ENCODE assay signal across 14 cellular contexts in genomic region chr10:96645191-96645721, GRCh38. TPM values are rescaled to one million over a fixed set of nuclear protein-coding genes. Genes with fewer than 3 reads are reported as not detected.
DNase-seq lines count a peak whose midpoint lies in the region; ATAC-seq, FAIRE-seq and TF ChIP-seq lines count a peak whose summit lies in the region.
"Had no signal": no experiment of that assay in that cellular context is flagged by ENCODE, and none has a peak within 500 bp of the region (broad histone marks: within the 10 kb centered on the region; RNA-seq: fewer than 3 reads in every experiment).

No MANE protein-coding gene starts in this region.

- H2BK12ac ChIP-seq in H1 (ENCODE audit: low read depth, low read length), result no peak overlapping the region

- WGBS in H1 (ENCODE audit: extremely low coverage in 1 of 2, insufficient coverage in 1 of 2, insufficient read length in 1 of 2, insufficient replicate concordance in 2 of 2, low coverage in 1 of 2, low lambda C conversion rate in 2 of 2, missing lambda C conversion rate in 1 of 2), 2 experiments, result 88% methylated on average over 13 of the region's 13 CpGs; no CpG with 5 or more reads in 1 of the 2 experiments

- in situ Hi-C loops in G401 (cut with HindIII; ENCODE audit: low sequenced_read_pairs), result no loop called here

- DNase-seq in GM12865 (ENCODE audit: low read depth) (peak; percentile 64), H1 (ENCODE audit: low read depth in 1 of 2, low spot score in 2 of 2) (no peak), neural crest cell (ENCODE audit: low read depth, low spot score) (no peak), G401 (ENCODE audit: low spot score) (no peak), COR-L47 (lab: John Stamatoyannopoulos, UW) (no peak)
- DNase-seq in central memory CD4-positive, alpha-beta T cell, result no peak
- no peak for DNase-seq in activated T-helper 1 cell treated with anti-CD3 and anti-CD28 coated beads, Interleukin-12 subunit alpha, Interleukin-12 subunit beta, Interleukin-2, Interleukin-4 antibody, amounts not matched to agents 30 ng/mL and 10 ng/mL and 1 ng/mL, durations not matched to agents 14 hours and 24 hours and 36 hours (ENCODE audit: low spot score)
- DNase-seq: activated CD4-positive, CD25-positive, alpha-beta regulatory T cell; activated naive CD4-positive, alpha-beta T cell treated with anti-CD3 and anti-CD28 coated beads, Interleukin-2, amount 50 U/mL, for 16 hours; cortex of kidney; KBM-7; SIG-M5 had no signal

- CTCF ChIA-PET in H1 (lab: Charles Lee; ENCODE audit: partially characterized antibody), result no interaction called here

- ATAC-seq in HG02870 (IDR thresholded peaks at IDR 0.05; ENCODE audit: unreplicated experiment), result peak; percentile 46

- no peak for TF ChIP-seq POLR2A in H1 (IDR thresholded peaks at IDR 0.05; ENCODE audit: control extremely low read depth in 1 of 2, low read depth in 2 of 2, low read length in 2 of 2)

- no peak for FAIRE-seq in H1 (lab: Jason Lieb, UNC)

- no peak overlapping the region for H4K91ac ChIP-seq in H1 (replicated peaks; ENCODE audit: insufficient read length, low read length)

- H4K8ac ChIP-seq in H1 (ENCODE audit: extremely low read depth, insufficient read depth, low read length), result peak overlapping the region; percentile 11; the same call in 1 of the 2 replicates

- no peaks in the 10 kb centered on the region for H3K23me2 ChIP-seq in H1 (ENCODE audit: low read depth, low read length)

- no peaks in the 10 kb centered on the region for H3K36me3 Mint-ChIP-seq in neural crest cell (ENCODE audit: low read depth)
- H3K36me3 Mint-ChIP-seq in activated T-helper 1 cell treated with anti-CD3 and anti-CD28 coated beads, Interleukin-12 subunit alpha, Interleukin-12 subunit beta, Interleukin-2, Interleukin-4 antibody, amounts not matched to agents 30 ng/mL and 10 ng/mL and 1 ng/mL, durations not matched to agents 14 hours and 24 hours and 36 hours (ENCODE audit: low read depth), result peaks cover 2% of the 10 kb centered on the region

- no peaks in the 10 kb centered on the region for H3K36me3 ChIP-seq in H1 (ENCODE audit: control insufficient read depth in 2 of 4, insufficient read depth in 4 of 4, low read length in 3 of 4)

- no peak overlapping the region for H2BK15ac ChIP-seq in H1 (ENCODE audit: low read length)

- no peak overlapping the region for H3K4me3 Mint-ChIP-seq in neural crest cell
- H3K4me3 Mint-ChIP-seq in activated T-helper 1 cell treated with anti-CD3 and anti-CD28 coated beads, Interleukin-12 subunit alpha, Interleukin-12 subunit beta, Interleukin-2, Interleukin-4 antibody, amounts not matched to agents 30 ng/mL and 10 ng/mL and 1 ng/mL, durations not matched to agents 14 hours and 24 hours and 36 hours, result no peak overlapping the region

- no peak overlapping the region for H3K4ac ChIP-seq in H1 (replicated peaks; ENCODE audit: insufficient read length, low read depth, low read length)

- no peaks in the 10 kb centered on the region for H3K9me3 Mint-ChIP-seq in neural crest cell
- H3K9me3 Mint-ChIP-seq in activated T-helper 1 cell treated with anti-CD3 and anti-CD28 coated beads, Interleukin-12 subunit alpha, Interleukin-12 subunit beta, Interleukin-2, Interleukin-4 antibody, amounts not matched to agents 30 ng/mL and 10 ng/mL and 1 ng/mL, durations not matched to agents 14 hours and 24 hours and 36 hours, result no peaks in the 10 kb centered on the region

- H3K56ac ChIP-seq in H1 (replicated peaks; ENCODE audit: insufficient read length, low read depth, low read length), result no peak overlapping the region

- no peak for TF ChIP-seq EP300 in H1 (IDR thresholded peaks at IDR 0.05; ENCODE audit: borderline replicate concordance in 1 of 2, low read depth in 2 of 2, low read length in 2 of 2)

- no peak overlapping the region for H4K5ac ChIP-seq in H1 (ENCODE audit: insufficient read length, low read depth, low read length)

- no peak overlapping the region for H3K23ac ChIP-seq in H1 (ENCODE audit: insufficient read length)

- POLR2A ChIA-PET in H1 (lab: Charles Lee; ENCODE audit: partially characterized antibody), result no interaction called here

- no peak for TF ChIP-seq RAD21 in H1 (IDR thresholded peaks at IDR 0.05 in 1 of 2, conservative IDR thresholded peaks at IDR 0.05 in 1 of 2; ENCODE audit: low read depth in 2 of 2, low read length in 2 of 2)

- no peaks in the 10 kb centered on the region for H3K79me2 ChIP-seq in H1 (ENCODE audit: control insufficient read depth in 1 of 2, insufficient read depth in 2 of 2, low read length in 2 of 2)

- no peaks in the 10 kb centered on the region for H3K9me3 ChIP-seq in H1 (ENCODE audit: insufficient read depth in 2 of 2, low read depth in 1 of 2, low read length in 1 of 2)

- TF ChIP-seq CTCF in GM12865 (IDR thresholded peaks at IDR 0.05; ENCODE audit: insufficient read depth, low read depth, low read length, missing control alignments), result no peak
- no peak for TF ChIP-seq CTCF in H1 (IDR thresholded peaks at IDR 0.05; ENCODE audit: control extremely low read depth in 1 of 3, insufficient read depth in 1 of 3, low read depth in 1 of 3, low read length in 3 of 3)
- TF ChIP-seq CTCF in neural crest cell (conservative IDR thresholded peaks at IDR 0.05), result no peak

- H3K79me1 ChIP-seq in H1 (ENCODE audit: low read depth, low read length), result no peaks in the 10 kb centered on the region

- H2AK5ac ChIP-seq in H1 (ENCODE audit: low read depth, low read length), result no peak overlapping the region; the same call in 1 of the 2 replicates

- H3K14ac ChIP-seq in H1 (ENCODE audit: insufficient read length), result no peak overlapping the region

- no peaks in the 10 kb centered on the region for H3K27me3 Mint-ChIP-seq in neural crest cell (ENCODE audit: low read depth)
- H3K27me3 Mint-ChIP-seq in activated T-helper 1 cell treated with anti-CD3 and anti-CD28 coated beads, Interleukin-12 subunit alpha, Interleukin-12 subunit beta, Interleukin-2, Interleukin-4 antibody, amounts not matched to agents 30 ng/mL and 10 ng/mL and 1 ng/mL, durations not matched to agents 14 hours and 24 hours and 36 hours (ENCODE audit: insufficient read depth), result no peaks in the 10 kb centered on the region

- peaks cover 3% of the 10 kb centered on the region for H3K4me1 Mint-ChIP-seq in neural crest cell
- peaks cover 35% of the 10 kb centered on the region for H3K4me1 Mint-ChIP-seq in activated T-helper 1 cell treated with anti-CD3 and anti-CD28 coated beads, Interleukin-12 subunit alpha, Interleukin-12 subunit beta, Interleukin-2, Interleukin-4 antibody, amounts not matched to agents 30 ng/mL and 10 ng/mL and 1 ng/mL, durations not matched to agents 14 hours and 24 hours and 36 hours (ENCODE audit: low read depth)

- intact Hi-C loops in activated T-helper 1 cell treated with anti-CD3 and anti-CD28 coated beads, Interleukin-12 subunit alpha, Interleukin-12 subunit beta, Interleukin-2, Interleukin-4 antibody, amounts not matched to agents 30 ng/mL and 10 ng/mL and 1 ng/mL, durations not matched to agents 14 hours and 24 hours and 36 hours (cut with micrococcal nuclease), result no loop called here

- no peak overlapping the region for H3K18ac ChIP-seq in H1 (ENCODE audit: extremely low read depth, low read length)

- no peak overlapping the region for H2BK20ac ChIP-seq in H1 (ENCODE audit: low read length)

- H2AFZ ChIP-seq in H1 (ENCODE audit: low read length), result no peak overlapping the region

- H3K27ac ChIP-seq in H1 (ENCODE audit: low read depth, low read length), result no peak overlapping the region
- H3K27ac ChIP-seq: C4-2B had no signal

- H2BK5ac ChIP-seq in H1 (ENCODE audit: low read depth, low read length), result no peak overlapping the region

- no peaks in the 10 kb centered on the region for H3K4me1 ChIP-seq in H1 (replicated peaks in 1 of 4; ENCODE audit: control insufficient read depth in 3 of 4, insufficient read depth in 4 of 4, low read length in 3 of 4)

- H4K20me1 ChIP-seq in H1 (replicated peaks in 1 of 2; ENCODE audit: control insufficient read depth in 1 of 2, insufficient read depth in 2 of 2, low read length in 2 of 2), result no peaks in the 10 kb centered on the region

- H3K9ac ChIP-seq in H1 (replicated peaks in 1 of 4; ENCODE audit: extremely low read depth in 1 of 4, low read depth in 3 of 4, low read length in 3 of 4), result no peak overlapping the region

- H3K4me2 ChIP-seq in H1 (ENCODE audit: insufficient read depth in 1 of 2, low read depth in 2 of 2, low read length in 2 of 2), result no peak overlapping the region

- H3K4me3 ChIP-seq in GM12865 (ENCODE audit: low read depth, low read length), result no peak overlapping the region
- H3K4me3 ChIP-seq in H1 (ENCODE audit: extremely low read depth in 1 of 4, insufficient read depth in 2 of 4, low read depth in 3 of 4, low read length in 4 of 4), result no peak overlapping the region

- H3K27me3 ChIP-seq in H1 (replicated peaks in 1 of 4; ENCODE audit: control insufficient read depth in 3 of 4, extremely low read depth in 1 of 4, insufficient read depth in 3 of 4, low read length in 3 of 4), result no peaks in the 10 kb centered on the region

- H3K27ac Mint-ChIP-seq in neural crest cell (ENCODE audit: unreplicated experiment), result peak overlapping the region; percentile 75
- H3K27ac Mint-ChIP-seq in activated T-helper 1 cell treated with anti-CD3 and anti-CD28 coated beads, Interleukin-12 subunit alpha, Interleukin-12 subunit beta, Interleukin-2, Interleukin-4 antibody, amounts not matched to agents 30 ng/mL and 10 ng/mL and 1 ng/mL, durations not matched to agents 14 hours and 24 hours and 36 hours, result no peak overlapping the region

- no peak overlapping the region for H2BK120ac ChIP-seq in H1 (replicated peaks; ENCODE audit: low read depth, low read length)

TF ChIP-seq in H1, 55 proteins besides CTCF, POLR2A, EP300 and RAD21 (continues in another document):
- TF ChIP-seq NANOG (IDR thresholded peaks at IDR 0.05; ENCODE audit: insufficient read depth, low read depth, low read length, poor library complexity, severe bottlenecking), result no peak
- TF ChIP-seq ASH2L (IDR thresholded peaks at IDR 0.05; ENCODE audit: low read length), result no peak
- TF ChIP-seq SIRT6 (IDR thresholded peaks at IDR 0.05; ENCODE audit: low read length), result no peak
- TF ChIP-seq KDM5A (IDR thresholded peaks at IDR 0.05; ENCODE audit: low read length), result no peak

RNA-seq across cellular contexts. Expression of gene TM9SF3, which starts 58.4 kb away (rescaled TPM):
- total RNA-seq in H1 (2021; fragmentation: NEBNext Ultra II Directional; extraction: Animal tissue kit (Norgen Biotek cat#: 25700)), result 127 TPM in 2 replicates
- polyA plus RNA-seq in H1 (2011; rRNA removed), result 60.8 and 123 TPM in 2 replicates
- polyA plus RNA-seq in H1 (2011; cell fraction: cytosol; rRNA removed), result 79.9 TPM
- polyA plus RNA-seq in H1 (2011; cell fraction: nucleus; rRNA removed), result 8.3 TPM
- polyA plus RNA-seq in H1 (2012, experiment 1 of 2), result 27.6 to 60.7 TPM (median 32.9 TPM) in 4 replicates
- 4.4 TPM for polyA plus RNA-seq in H1 (2012, experiment 2 of 2)
- polyA plus RNA-seq in H1 (2013, experiment 1 of 2), result 70.2 TPM
- polyA plus RNA-seq in H1 (2013, experiment 2 of 2), result 90.8 TPM
- polyA minus RNA-seq in H1 (2011; rRNA and poly(A)+ RNA removed), result 61.1 and 106 TPM in 2 replicates
- 49.4 TPM for polyA minus RNA-seq in H1 (2011; cell fraction: cytosol; rRNA and poly(A)+ RNA removed)
- polyA minus RNA-seq in H1 (2011; cell fraction: nucleus; rRNA and poly(A)+ RNA removed), result 67.5 TPM
- 106 and 110 TPM in 2 replicates for total RNA-seq in neural crest cell
- 39.3 and 64.1 TPM in 2 replicates for total RNA-seq in G401 (2014; rRNA removed; shearing (Covaris generic))
- 81.7 and 87.7 TPM in 2 replicates for total RNA-seq in activated T-helper 1 cell treated with anti-CD3 and anti-CD28 coated beads, Interleukin-12 subunit alpha, Interleukin-12 subunit beta, Interleukin-2, Interleukin-4 antibody, amounts not matched to agents 30 ng/mL and 10 ng/mL and 1 ng/mL, durations not matched to agents 14 hours and 24 hours and 36 hours
